In the genomic region with DNA sequence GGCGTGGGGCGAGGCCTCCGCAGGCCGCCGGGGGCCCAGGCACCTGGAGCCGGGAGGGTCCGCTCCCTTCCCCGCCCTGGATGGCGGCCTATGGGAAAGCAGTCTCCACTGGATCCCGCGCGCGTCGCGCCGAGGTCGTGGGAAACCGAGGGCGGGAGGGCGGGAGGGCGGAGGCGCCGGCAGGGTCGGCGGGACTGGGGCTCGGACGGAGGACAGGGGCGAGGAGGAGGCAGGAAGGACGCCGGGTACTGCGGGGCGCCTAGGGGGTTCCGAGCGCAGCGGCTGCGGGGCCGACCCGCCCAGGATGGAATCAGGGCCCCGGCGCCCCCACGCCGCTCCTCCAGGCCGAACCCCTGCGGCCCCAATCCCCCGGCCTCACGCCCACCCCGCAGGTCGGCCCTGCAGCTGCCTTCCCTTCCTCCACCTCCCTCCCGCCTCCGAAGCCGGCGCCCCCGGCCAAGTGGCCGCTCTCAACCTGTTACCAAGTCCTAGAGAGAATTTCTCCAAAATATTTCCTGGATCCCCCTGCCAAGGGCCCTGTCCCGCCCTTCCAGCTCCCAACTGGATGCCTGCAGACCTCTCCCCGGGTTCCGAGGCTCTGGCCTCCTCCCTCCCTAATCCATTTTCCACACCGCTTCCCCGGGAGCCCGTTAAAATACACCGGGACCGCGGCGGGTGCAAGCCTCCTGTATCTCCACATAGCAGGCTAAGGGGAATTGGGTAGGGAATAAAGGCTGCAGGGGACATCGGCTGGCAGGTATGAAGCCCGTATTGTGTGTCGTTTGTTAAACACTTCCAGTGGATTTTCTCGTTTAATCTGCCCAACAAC, we compare ENCODE assay signal across 8 cellular contexts.
A peak's percentile ranks its signal among the peaks of the same experiment; 100 is the strongest.
DNase-seq lines count a peak whose midpoint lies in the region; ATAC-seq and TF ChIP-seq lines count a peak whose summit lies in the region.

No MANE protein-coding gene starts in this region.

- H3K9me3 ChIP-seq in fibroblast of lung (ENCODE audit: control insufficient read depth, insufficient read depth, low read depth, low read length): no peaks in the 10 kb centered on the region

- H3K9ac ChIP-seq in fibroblast of lung (ENCODE audit: insufficient read depth, low read length): peak overlapping the region; percentile 20

- peak overlapping the region; percentile 85 for H3K4me2 ChIP-seq in fibroblast of lung (ENCODE audit: extremely low read depth, insufficient read depth, low read length)

- peaks cover 58% of the 10 kb centered on the region for H3K27me3 ChIP-seq in fibroblast of lung (ENCODE audit: control insufficient read depth, insufficient read depth, low read length)

- H3K27ac ChIP-seq in VCaP (peak overlapping the region; percentile 61; the same call in 1 of the 2 replicates), fibroblast of lung (ENCODE audit: insufficient read depth, low read length) (no peak overlapping the region)

- H3K36me3 ChIP-seq in fibroblast of lung (ENCODE audit: control insufficient read depth, insufficient read depth, low read length): no peaks in the 10 kb centered on the region

- H3K9me3 Mint-ChIP-seq in nephron: no peaks in the 10 kb centered on the region

- H3K4me1 Mint-ChIP-seq in nephron: peaks cover 21% of the 10 kb centered on the region

- CTCF ChIA-PET in GM10248 (lab: Yijun Ruan, JAX): no interaction called here

- H3K27me3 Mint-ChIP-seq in nephron (ENCODE audit: low read depth): peaks cover 78% of the 10 kb centered on the region

- H3K4me3 ChIP-seq in fibroblast of lung (replicated peaks in 1 of 4; ENCODE audit: control extremely low read depth in 1 of 4, insufficient read depth in 1 of 4, low read depth in 3 of 4, low read length in 4 of 4): peak overlapping the region in 3 of 4 experiments; percentile 36 to 60 (median 49)

- peaks cover 9% of the 10 kb centered on the region for H3K36me3 Mint-ChIP-seq in nephron (ENCODE audit: low read depth)

- no peaks in the 10 kb centered on the region for H4K20me1 ChIP-seq in fibroblast of lung (ENCODE audit: control insufficient read depth, extremely low read depth, insufficient read depth, low read length)

- peak overlapping the region in 1 of 3 experiments; percentile 35 for H3K27ac Mint-ChIP-seq in nephron

- no peak for TF ChIP-seq POLR2A in erythroblast (IDR thresholded peaks at IDR 0.05; ENCODE audit: low read length)

- H3K4me3 Mint-ChIP-seq in nephron: peak overlapping the region; percentile 87

- no peak for TF ChIP-seq CTCF in GM10248 (IDR thresholded peaks at IDR 0.05; ENCODE audit: control extremely low read depth, extremely low read depth, low read depth, missing control alignments)
- TF ChIP-seq CTCF in VCaP (conservative IDR thresholded peaks at IDR 0.05): no peak
- no peak for TF ChIP-seq CTCF in fibroblast of lung (conservative IDR thresholded peaks at IDR 0.05 in 1 of 2, IDR thresholded peaks at IDR 0.05 in 1 of 2; ENCODE audit: low read depth in 1 of 2, low read length in 2 of 2)
- TF ChIP-seq CTCF in nephron (IDR thresholded peaks at IDR 0.05; ENCODE audit: unreplicated experiment in 3 of 3): no peak

- H2AFZ ChIP-seq in fibroblast of lung (ENCODE audit: low read length): no peak overlapping the region

- no peaks in the 10 kb centered on the region for H3K79me2 ChIP-seq in fibroblast of lung (ENCODE audit: control insufficient read depth, insufficient read depth, low read length)

- POLR2A ChIA-PET in GM10248 (lab: Yijun Ruan, JAX): no interaction called here

- ATAC-seq in HG03095 (IDR thresholded peaks at IDR 0.05; ENCODE audit: unreplicated experiment): no peak

- H3K4me1 ChIP-seq in fibroblast of lung (ENCODE audit: control insufficient read depth, extremely low read depth, insufficient read depth, low read length): no peaks in the 10 kb centered on the region

- DNase-seq in GM10248 (ENCODE audit: extremely low spot score): peak; percentile 34
- no peak for DNase-seq in fibroblast of lung (ENCODE audit: low read depth in 2 of 2)
- DNase-seq in erythroblast (lab: John Stamatoyannopoulos, UW): no peak
- DNase-seq in NCI-H146 treated with DMSO at 0.1 percent for 48 hours (lab: John Stamatoyannopoulos, UW; ENCODE audit: unreplicated experiment): no peak
- DNase-seq in HCEC 1CT: no peak
